ENCODE assay signal across 9 cellular contexts in the genomic region with DNA sequence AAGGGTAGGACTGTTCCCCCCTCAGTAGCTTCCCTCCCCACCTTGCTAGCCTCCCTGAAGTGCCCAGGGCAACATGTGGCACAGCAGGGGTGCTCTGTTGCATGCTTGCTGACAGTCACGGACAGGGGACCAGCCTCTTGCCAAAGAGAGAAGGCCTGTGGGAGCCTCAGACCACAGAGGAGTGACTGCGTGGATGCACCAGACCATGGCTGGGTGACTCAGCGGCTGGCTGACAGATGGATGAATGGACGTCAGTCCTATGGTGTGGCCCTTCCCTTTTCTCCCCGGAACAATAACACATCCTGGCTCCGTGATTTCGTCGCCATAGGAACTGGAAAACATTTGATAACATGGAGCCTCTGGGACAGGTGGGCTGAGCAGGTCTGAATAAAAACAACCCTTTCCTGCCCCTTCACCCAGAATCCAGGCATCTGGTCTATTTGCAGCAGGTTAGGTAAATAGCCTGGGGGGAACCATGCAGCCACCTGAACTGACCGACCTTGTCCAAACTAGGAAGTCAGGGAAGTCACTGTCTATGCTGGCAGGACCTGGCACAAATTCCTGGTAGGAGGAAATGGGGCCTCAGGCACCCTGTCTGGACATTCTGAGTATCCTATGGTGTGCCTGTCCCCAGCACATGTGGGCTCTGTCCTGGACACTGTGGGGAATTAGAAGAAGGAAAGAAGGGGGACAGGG. TPM values are rescaled to one million over a fixed set of nuclear protein-coding genes. Genes with fewer than 3 reads are reported as not detected.
DNase-seq lines count a peak whose midpoint lies in the region; ATAC-seq, FAIRE-seq and TF ChIP-seq lines count a peak whose summit lies in the region.
"Had no signal": no experiment of that assay in that cellular context is flagged by ENCODE, and none has a peak within 500 bp of the region (broad histone marks: within the 10 kb centered on the region; RNA-seq: fewer than 3 reads in every experiment).

No MANE protein-coding gene starts in this region.

- H3K9me3 ChIP-seq in kidney (ENCODE audit: control insufficient read depth in 1 of 2, low read length in 2 of 2) = no peaks in the 10 kb centered on the region

- no peaks in the 10 kb centered on the region for H3K4me1 Mint-ChIP-seq in activated CD8-positive, alpha-beta T cell treated with anti-CD3 and anti-CD28 coated beads, Interleukin-2, amount 10 ng/mL, durations not matched to agents 7 days and 5 days (ENCODE audit: low read depth)
- no peaks in the 10 kb centered on the region for H3K4me1 Mint-ChIP-seq in activated CD8-positive, alpha-beta T cell treated with anti-CD3 and anti-CD28 coated beads for 36 hours (ENCODE audit: low read depth)
- peaks cover 4% of the 10 kb centered on the region for H3K4me1 Mint-ChIP-seq in activated CD4-positive, alpha-beta memory T cell treated with anti-CD3 and anti-CD28 coated beads, Interleukin-2, amount 10 ng/mL, durations not matched to agents 7 days and 5 days

- DNase-seq in activated CD8-positive, alpha-beta T cell treated with anti-CD3 and anti-CD28 coated beads, Interleukin-2, amount 10 ng/mL, durations not matched to agents 7 days and 5 days = no peak
- no peak for DNase-seq in activated CD8-positive, alpha-beta T cell treated with anti-CD3 and anti-CD28 coated beads for 36 hours
- DNase-seq in NCI-H2081 treated with DMSO at 0.1 percent for 48 hours (lab: John Stamatoyannopoulos, UW) (peak; percentile 82), amniotic stem cell (lab: John Stamatoyannopoulos, UW) (peak; percentile 43), kidney (peak; percentile 93), T-helper 2 cell (no peak), NCI-H526 treated with DMSO at 0.1 percent for 48 hours (lab: John Stamatoyannopoulos, UW) (no peak)
- DNase-seq in activated CD4-positive, alpha-beta memory T cell treated with anti-CD3 and anti-CD28 coated beads, Interleukin-2, amount 10 ng/mL, durations not matched to agents 7 days and 5 days = no peak
- DNase-seq: DND-41 had no signal

- no peak overlapping the region for H3K4me3 Mint-ChIP-seq in activated CD8-positive, alpha-beta T cell treated with anti-CD3 and anti-CD28 coated beads, Interleukin-2, amount 10 ng/mL, durations not matched to agents 7 days and 5 days
- no peak overlapping the region for H3K4me3 Mint-ChIP-seq in activated CD8-positive, alpha-beta T cell treated with anti-CD3 and anti-CD28 coated beads for 36 hours
- H3K4me3 Mint-ChIP-seq in activated CD4-positive, alpha-beta memory T cell treated with anti-CD3 and anti-CD28 coated beads, Interleukin-2, amount 10 ng/mL, durations not matched to agents 7 days and 5 days = no peak overlapping the region

- TF ChIP-seq CTCF in activated CD8-positive, alpha-beta T cell treated with anti-CD3 and anti-CD28 coated beads for 36 hours (IDR thresholded peaks at IDR 0.05) = no peak
- TF ChIP-seq CTCF in kidney (IDR thresholded peaks at IDR 0.05; ENCODE audit: borderline replicate concordance, extremely low read depth, insufficient read depth) = no peak

- H3K4me1 ChIP-seq in kidney (ENCODE audit: control insufficient read depth in 1 of 2, insufficient read depth in 1 of 2, low read depth in 1 of 2, low read length in 2 of 2) = peaks cover 2 to 8% of the 10 kb centered on the region in 2 donors

- POLR2A ChIA-PET in activated CD8-positive, alpha-beta T cell treated with anti-CD3 and anti-CD28 coated beads, Interleukin-2, amount 10 ng/mL, durations not matched to agents 7 days and 5 days (lab: Charles Lee) = interaction anchor here (0.6 kb wide), 1 partner anchor 122 kb away, joined by 3 read pairs; no protein-coding TSS in a partner anchor
- POLR2A ChIA-PET in activated CD8-positive, alpha-beta T cell treated with anti-CD3 and anti-CD28 coated beads for 36 hours (lab: Charles Lee) = no interaction called here
- POLR2A ChIA-PET in activated CD4-positive, alpha-beta memory T cell treated with anti-CD3 and anti-CD28 coated beads, Interleukin-2, amount 10 ng/mL, durations not matched to agents 7 days and 5 days (lab: Charles Lee) = no interaction called here

- H3K36me3 ChIP-seq in kidney (ENCODE audit: control insufficient read depth in 1 of 2, insufficient read depth in 2 of 2, low read length in 2 of 2) = no peaks in the 10 kb centered on the region

- no peak overlapping the region for H3K4me3 ChIP-seq in kidney (ENCODE audit: low read length in 2 of 2)

- FAIRE-seq in kidney (lab: Jason Lieb, UNC) = no peak

- intact Hi-C loops in activated CD8-positive, alpha-beta T cell treated with anti-CD3 and anti-CD28 coated beads for 36 hours (cut with micrococcal nuclease) = no loop called here
- intact Hi-C loops in kidney (cut with DNase I) = no loop called here

- no peaks in the 10 kb centered on the region for H3K9me3 Mint-ChIP-seq in activated CD8-positive, alpha-beta T cell treated with anti-CD3 and anti-CD28 coated beads, Interleukin-2, amount 10 ng/mL, durations not matched to agents 7 days and 5 days (ENCODE audit: insufficient read depth)
- no peaks in the 10 kb centered on the region for H3K9me3 Mint-ChIP-seq in activated CD8-positive, alpha-beta T cell treated with anti-CD3 and anti-CD28 coated beads for 36 hours
- no peaks in the 10 kb centered on the region for H3K9me3 Mint-ChIP-seq in activated CD4-positive, alpha-beta memory T cell treated with anti-CD3 and anti-CD28 coated beads, Interleukin-2, amount 10 ng/mL, durations not matched to agents 7 days and 5 days

- H3K9ac ChIP-seq in kidney (ENCODE audit: low read length in 2 of 2) = no peak overlapping the region

- H3K27ac Mint-ChIP-seq in activated CD8-positive, alpha-beta T cell treated with anti-CD3 and anti-CD28 coated beads, Interleukin-2, amount 10 ng/mL, durations not matched to agents 7 days and 5 days = no peak overlapping the region
- no peak overlapping the region for H3K27ac Mint-ChIP-seq in activated CD8-positive, alpha-beta T cell treated with anti-CD3 and anti-CD28 coated beads for 36 hours
- H3K27ac Mint-ChIP-seq in activated CD4-positive, alpha-beta memory T cell treated with anti-CD3 and anti-CD28 coated beads, Interleukin-2, amount 10 ng/mL, durations not matched to agents 7 days and 5 days = no peak overlapping the region

- H3K27me3 Mint-ChIP-seq in activated CD8-positive, alpha-beta T cell treated with anti-CD3 and anti-CD28 coated beads, Interleukin-2, amount 10 ng/mL, durations not matched to agents 7 days and 5 days (ENCODE audit: low read depth) = peaks cover 16% of the 10 kb centered on the region
- H3K27me3 Mint-ChIP-seq in activated CD8-positive, alpha-beta T cell treated with anti-CD3 and anti-CD28 coated beads for 36 hours = no peaks in the 10 kb centered on the region
- peaks cover 9% of the 10 kb centered on the region for H3K27me3 Mint-ChIP-seq in activated CD4-positive, alpha-beta memory T cell treated with anti-CD3 and anti-CD28 coated beads, Interleukin-2, amount 10 ng/mL, durations not matched to agents 7 days and 5 days

- H3K36me3 Mint-ChIP-seq in activated CD8-positive, alpha-beta T cell treated with anti-CD3 and anti-CD28 coated beads, Interleukin-2, amount 10 ng/mL, durations not matched to agents 7 days and 5 days (ENCODE audit: low read depth) = no peaks in the 10 kb centered on the region
- H3K36me3 Mint-ChIP-seq in activated CD8-positive, alpha-beta T cell treated with anti-CD3 and anti-CD28 coated beads for 36 hours (ENCODE audit: low read depth) = no peaks in the 10 kb centered on the region
- no peaks in the 10 kb centered on the region for H3K36me3 Mint-ChIP-seq in activated CD4-positive, alpha-beta memory T cell treated with anti-CD3 and anti-CD28 coated beads, Interleukin-2, amount 10 ng/mL, durations not matched to agents 7 days and 5 days (ENCODE audit: low read depth)

- CTCF ChIA-PET in activated CD8-positive, alpha-beta T cell treated with anti-CD3 and anti-CD28 coated beads, Interleukin-2, amount 10 ng/mL, durations not matched to agents 7 days and 5 days (lab: Charles Lee) = interaction anchor here (0.7 kb wide), 1 partner anchor 9 kb away, joined by 4 read pairs; no protein-coding TSS in a partner anchor
- CTCF ChIA-PET in activated CD8-positive, alpha-beta T cell treated with anti-CD3 and anti-CD28 coated beads for 36 hours (lab: Charles Lee) = interaction anchor here (1.5 kb wide), 1 partner anchor 9 kb away, joined by 6 read pairs; no protein-coding TSS in a partner anchor
- CTCF ChIA-PET in activated CD4-positive, alpha-beta memory T cell treated with anti-CD3 and anti-CD28 coated beads, Interleukin-2, amount 10 ng/mL, durations not matched to agents 7 days and 5 days (lab: Charles Lee) = no interaction called here

- peak; percentile 14 for ATAC-seq in activated CD8-positive, alpha-beta T cell treated with anti-CD3 and anti-CD28 coated beads, Interleukin-2, amount 10 ng/mL, durations not matched to agents 7 days and 5 days
- no peak for ATAC-seq in activated CD8-positive, alpha-beta T cell treated with anti-CD3 and anti-CD28 coated beads for 36 hours

- no peak overlapping the region for H3K27ac ChIP-seq in kidney (ENCODE audit: low read depth in 2 of 2, low read length in 2 of 2)

RNA-seq across cellular contexts. Expression of a gene that starts 53.3 kb away (rescaled TPM):
- total RNA-seq in activated CD8-positive, alpha-beta T cell treated with anti-CD3 and anti-CD28 coated beads, Interleukin-2, amount 10 ng/mL, durations not matched to agents 7 days and 5 days = 10 to 100 TPM; 29.2 to 29.3 TPM
- total RNA-seq in activated CD8-positive, alpha-beta T cell treated with anti-CD3 and anti-CD28 coated beads for 36 hours = 10 to 100 TPM; 27.7 to 35.4 TPM
- 63.0 TPM for total RNA-seq in kidney
- 210 TPM for polyA plus RNA-seq in kidney (ENCODE audit: insufficient read depth, low read depth, low replicate concordance)
- total RNA-seq in activated CD4-positive, alpha-beta memory T cell treated with anti-CD3 and anti-CD28 coated beads, Interleukin-2, amount 10 ng/mL, durations not matched to agents 7 days and 5 days = 10 to 100 TPM; 25.6 to 28.5 TPM

Comparison
In these comparisons a context has a peak if more than half of its experiments do, and no peak if none do; other contexts are left out.
1. DNase-seq: peak in NCI-H2081 treated with DMSO at 0.1 percent for 48 hours (single experiment), amniotic stem cell (single experiment) and kidney (single experiment); none in activated CD8-positive, alpha-beta T cell treated with anti-CD3 and anti-CD28 coated beads, Interleukin-2, amount 10 ng/mL, durations not matched to agents 7 days and 5 days (single experiment), activated CD8-positive, alpha-beta T cell treated with anti-CD3 and anti-CD28 coated beads for 36 hours (single experiment), T-helper 2 cell (0 of 5), NCI-H526 treated with DMSO at 0.1 percent for 48 hours (single experiment) and activated CD4-positive, alpha-beta memory T cell treated with anti-CD3 and anti-CD28 coated beads, Interleukin-2, amount 10 ng/mL, durations not matched to agents 7 days and 5 days (single experiment).